ENCODE assay signal across 9 cellular contexts in genomic region chr1:108897865-108898720, GRCh38. TPM values are rescaled to one million over a fixed set of nuclear protein-coding genes. Genes with fewer than 3 reads are reported as not detected.
A peak's percentile ranks its signal among the peaks of the same experiment; 100 is the strongest.
DNase-seq lines count a peak whose midpoint lies in the region; ATAC-seq and TF ChIP-seq lines count a peak whose summit lies in the region.
"Had no signal": no experiment of that assay in that cellular context is flagged by ENCODE, and none has a peak within 500 bp of the region (broad histone marks: within the 10 kb centered on the region; RNA-seq: fewer than 3 reads in every experiment).

No MANE protein-coding gene starts in this region.

- H3K36me3 ChIP-seq in cardiac muscle cell: no peaks in the 10 kb centered on the region

- TF ChIP-seq CTCF in cardiac muscle cell (IDR thresholded peaks at IDR 0.05; ENCODE audit: low read depth, low read length): peak; percentile 65

- no peaks in the 10 kb centered on the region for H3K27me3 Mint-ChIP-seq in activated T-cell treated with anti-CD3 and anti-CD28 coated beads, Interleukin-2, amount 50 U/mL, for 4 hours (ENCODE audit: low read depth)
- H3K27me3 Mint-ChIP-seq in activated T-cell treated with anti-CD3 and anti-CD28 coated beads, Interleukin-2, amount 50 U/mL, for 24 hours: peaks cover 3% of the 10 kb centered on the region
- no peaks in the 10 kb centered on the region for H3K27me3 Mint-ChIP-seq in activated T-helper 1 cell treated with anti-CD3 and anti-CD28 coated beads, Interleukin-12 subunit alpha, Interleukin-12 subunit beta, Interleukin-2, Interleukin-4 antibody, amounts not matched to agents 30 ng/mL and 10 ng/mL and 1 ng/mL, durations not matched to agents 14 hours and 24 hours and 36 hours (ENCODE audit: insufficient read depth)

- H3K4me1 ChIP-seq in cardiac muscle cell (ENCODE audit: low read depth): no peaks in the 10 kb centered on the region

- H3K27me3 ChIP-seq in cardiac muscle cell: no peaks in the 10 kb centered on the region

- H3K27ac ChIP-seq in cardiac muscle cell: no peak overlapping the region

- no peak overlapping the region for H3K27ac Mint-ChIP-seq in activated T-cell treated with anti-CD3 and anti-CD28 coated beads, Interleukin-2, amount 50 U/mL, for 24 hours
- no peak overlapping the region for H3K27ac Mint-ChIP-seq in activated T-helper 1 cell treated with anti-CD3 and anti-CD28 coated beads, Interleukin-12 subunit alpha, Interleukin-12 subunit beta, Interleukin-2, Interleukin-4 antibody, amounts not matched to agents 30 ng/mL and 10 ng/mL and 1 ng/mL, durations not matched to agents 14 hours and 24 hours and 36 hours

- DNase-seq in activated T-cell treated with anti-CD3 and anti-CD28 coated beads, Interleukin-2, amount 50 U/mL, for 4 hours: no peak
- DNase-seq in activated T-cell treated with anti-CD3 and anti-CD28 coated beads, Interleukin-2, amount 50 U/mL, for 24 hours: no peak
- DNase-seq in NCI-H345 treated with DMSO at 0.1 percent for 48 hours (lab: John Stamatoyannopoulos, UW; ENCODE audit: unreplicated experiment) (peak; percentile 24), cardiac muscle cell (ENCODE audit: low read depth in 1 of 2, low spot score in 1 of 2) (peak; percentile 67 to 76), putamen (ENCODE audit: low spot score) (peak; percentile 47), T1000 (lab: John Stamatoyannopoulos, UW) (no peak)
- peak; percentile 10 for DNase-seq in activated T-helper 1 cell treated with anti-CD3 and anti-CD28 coated beads, Interleukin-12 subunit alpha, Interleukin-12 subunit beta, Interleukin-2, Interleukin-4 antibody, amounts not matched to agents 30 ng/mL and 10 ng/mL and 1 ng/mL, durations not matched to agents 14 hours and 24 hours and 36 hours (ENCODE audit: low spot score)

- H3K9me3 ChIP-seq in cardiac muscle cell (ENCODE audit: low read depth): no peaks in the 10 kb centered on the region

- no peaks in the 10 kb centered on the region for H3K4me1 Mint-ChIP-seq in activated T-cell treated with anti-CD3 and anti-CD28 coated beads, Interleukin-2, amount 50 U/mL, for 4 hours (ENCODE audit: low read depth)
- H3K4me1 Mint-ChIP-seq in activated T-cell treated with anti-CD3 and anti-CD28 coated beads, Interleukin-2, amount 50 U/mL, for 24 hours (ENCODE audit: low read depth): no peaks in the 10 kb centered on the region
- H3K4me1 Mint-ChIP-seq in activated T-helper 1 cell treated with anti-CD3 and anti-CD28 coated beads, Interleukin-12 subunit alpha, Interleukin-12 subunit beta, Interleukin-2, Interleukin-4 antibody, amounts not matched to agents 30 ng/mL and 10 ng/mL and 1 ng/mL, durations not matched to agents 14 hours and 24 hours and 36 hours (ENCODE audit: low read depth): no peaks in the 10 kb centered on the region

- intact Hi-C loops in activated T-helper 1 cell treated with anti-CD3 and anti-CD28 coated beads, Interleukin-12 subunit alpha, Interleukin-12 subunit beta, Interleukin-2, Interleukin-4 antibody, amounts not matched to agents 30 ng/mL and 10 ng/mL and 1 ng/mL, durations not matched to agents 14 hours and 24 hours and 36 hours (cut with micrococcal nuclease): loop anchor here (1.0 to 5.0 kb wide), 5 partner anchors 70 to 386 kb away; partner anchors contain the start of genes PRPF38B and STXBP3

- H3K36me3 Mint-ChIP-seq in activated T-cell treated with anti-CD3 and anti-CD28 coated beads, Interleukin-2, amount 50 U/mL, for 4 hours (ENCODE audit: insufficient read depth): no peaks in the 10 kb centered on the region
- H3K36me3 Mint-ChIP-seq in activated T-cell treated with anti-CD3 and anti-CD28 coated beads, Interleukin-2, amount 50 U/mL, for 24 hours (ENCODE audit: low read depth): no peaks in the 10 kb centered on the region
- peaks cover 9% of the 10 kb centered on the region for H3K36me3 Mint-ChIP-seq in activated T-helper 1 cell treated with anti-CD3 and anti-CD28 coated beads, Interleukin-12 subunit alpha, Interleukin-12 subunit beta, Interleukin-2, Interleukin-4 antibody, amounts not matched to agents 30 ng/mL and 10 ng/mL and 1 ng/mL, durations not matched to agents 14 hours and 24 hours and 36 hours (ENCODE audit: low read depth)

- peak; percentile 46 to 63 for ATAC-seq in activated T-cell treated with anti-CD3 and anti-CD28 coated beads, Interleukin-2, amount 50 U/mL, for 4 hours
- ATAC-seq in HG02759 (IDR thresholded peaks at IDR 0.05; ENCODE audit: unreplicated experiment): peak; percentile 64

- H3K9me3 Mint-ChIP-seq in activated T-cell treated with anti-CD3 and anti-CD28 coated beads, Interleukin-2, amount 50 U/mL, for 4 hours: no peaks in the 10 kb centered on the region
- H3K9me3 Mint-ChIP-seq in activated T-cell treated with anti-CD3 and anti-CD28 coated beads, Interleukin-2, amount 50 U/mL, for 24 hours: no peaks in the 10 kb centered on the region
- no peaks in the 10 kb centered on the region for H3K9me3 Mint-ChIP-seq in activated T-helper 1 cell treated with anti-CD3 and anti-CD28 coated beads, Interleukin-12 subunit alpha, Interleukin-12 subunit beta, Interleukin-2, Interleukin-4 antibody, amounts not matched to agents 30 ng/mL and 10 ng/mL and 1 ng/mL, durations not matched to agents 14 hours and 24 hours and 36 hours

- no peak overlapping the region for H3K4me3 ChIP-seq in cardiac muscle cell

- no peak overlapping the region for H3K4me3 Mint-ChIP-seq in activated T-cell treated with anti-CD3 and anti-CD28 coated beads, Interleukin-2, amount 50 U/mL, for 4 hours
- H3K4me3 Mint-ChIP-seq in activated T-cell treated with anti-CD3 and anti-CD28 coated beads, Interleukin-2, amount 50 U/mL, for 24 hours: no peak overlapping the region
- H3K4me3 Mint-ChIP-seq in activated T-helper 1 cell treated with anti-CD3 and anti-CD28 coated beads, Interleukin-12 subunit alpha, Interleukin-12 subunit beta, Interleukin-2, Interleukin-4 antibody, amounts not matched to agents 30 ng/mL and 10 ng/mL and 1 ng/mL, durations not matched to agents 14 hours and 24 hours and 36 hours: no peak overlapping the region

RNA-seq across cellular contexts. Expression of gene GPSM2, which starts 21.3 kb away (rescaled TPM):
- total RNA-seq in activated T-cell treated with anti-CD3 and anti-CD28 coated beads, Interleukin-2, amount 50 U/mL, for 4 hours: 1 to 10 TPM in 2 of 3 donors, under 1 TPM in 1; 0.91 to 1.4 (median 1.3) TPM
- total RNA-seq in activated T-helper 1 cell treated with anti-CD3 and anti-CD28 coated beads, Interleukin-12 subunit alpha, Interleukin-12 subunit beta, Interleukin-2, Interleukin-4 antibody, amounts not matched to agents 30 ng/mL and 10 ng/mL and 1 ng/mL, durations not matched to agents 14 hours and 24 hours and 36 hours: 8.4 and 9.5 TPM in 2 replicates
- 7.3 and 13.9 TPM in 2 replicates for total RNA-seq in cardiac muscle cell
- polyA plus RNA-seq in cardiac muscle cell: 4.1 and 21.0 TPM in 2 replicates

RNA-seq across cellular contexts. Expression of gene AKNAD1, which starts 41.2 kb away (rescaled TPM):
- total RNA-seq in activated T-cell treated with anti-CD3 and anti-CD28 coated beads, Interleukin-2, amount 50 U/mL, for 4 hours: not detected
- total RNA-seq in activated T-helper 1 cell treated with anti-CD3 and anti-CD28 coated beads, Interleukin-12 subunit alpha, Interleukin-12 subunit beta, Interleukin-2, Interleukin-4 antibody, amounts not matched to agents 30 ng/mL and 10 ng/mL and 1 ng/mL, durations not matched to agents 14 hours and 24 hours and 36 hours: not detected in 2 replicates
- not detected in 2 replicates for total RNA-seq in cardiac muscle cell
- not detected in 2 replicates for polyA plus RNA-seq in cardiac muscle cell
- total RNA-seq: glomerular endothelial cell had no signal

Comparison
In these comparisons a context has a peak if more than half of its experiments do, and no peak if none do; other contexts are left out.
1. DNase-seq: peak in NCI-H345 treated with DMSO at 0.1 percent for 48 hours (single experiment), activated T-helper 1 cell treated with anti-CD3 and anti-CD28 coated beads, Interleukin-12 subunit alpha, Interleukin-12 subunit beta, Interleukin-2, Interleukin-4 antibody, amounts not matched to agents 30 ng/mL and 10 ng/mL and 1 ng/mL, durations not matched to agents 14 hours and 24 hours and 36 hours (single experiment), cardiac muscle cell (2 of 2) and putamen (single experiment); none in activated T-cell treated with anti-CD3 and anti-CD28 coated beads, Interleukin-2, amount 50 U/mL, for 4 hours (single experiment), activated T-cell treated with anti-CD3 and anti-CD28 coated beads, Interleukin-2, amount 50 U/mL, for 24 hours (single experiment) and T1000 (single experiment).